ENCODE assay signal across 9 cellular contexts in genomic region chr12:8644345-8645248, GRCh38. TPM values are rescaled to one million over a fixed set of nuclear protein-coding genes. Genes with fewer than 3 reads are reported as not detected.
A peak's percentile ranks its signal among the peaks of the same experiment; 100 is the strongest.
DNase-seq lines count a peak whose midpoint lies in the region; ATAC-seq and TF ChIP-seq lines count a peak whose summit lies in the region.
"Had no signal": no experiment of that assay in that cellular context is flagged by ENCODE, and none has a peak within 500 bp of the region (broad histone marks: within the 10 kb centered on the region; RNA-seq: fewer than 3 reads in every experiment).

No MANE protein-coding gene starts in this region.

- no peaks in the 10 kb centered on the region for H3K27me3 Mint-ChIP-seq in effector memory CD8-positive, alpha-beta T cell

- 55 to 65% (median 61%) methylated on average over 5 of the region's 5 CpGs for WGBS in adrenal gland, 4 donors

- peak overlapping the region; percentile 78 to 79 for H3K4me3 Mint-ChIP-seq in effector memory CD8-positive, alpha-beta T cell

- H3K4me1 ChIP-seq in adrenal gland (replicated peaks in 1 of 2) = no peaks in the 10 kb centered on the region

- H3K36me3 Mint-ChIP-seq in effector memory CD8-positive, alpha-beta T cell (ENCODE audit: insufficient read depth) = peaks cover 4% of the 10 kb centered on the region

- no peak overlapping the region for H3K27ac ChIP-seq in adrenal gland

- DNase-seq in effector memory CD8-positive, alpha-beta T cell = peak; percentile 17 to 38 (median 23)
- DNase-seq in hypothalamus (lab: John Stamatoyannopoulos, UW) (no peak), NCI-H1105 treated with DMSO at 0.1 percent for 48 hours (lab: John Stamatoyannopoulos, UW) (no peak), adrenal gland (no peak), NCI-H69 (lab: John Stamatoyannopoulos, UW) (no peak)

- H3K36me3 ChIP-seq in adrenal gland (replicated peaks in 1 of 2) = no peaks in the 10 kb centered on the region

- H3K4me1 Mint-ChIP-seq in effector memory CD8-positive, alpha-beta T cell (ENCODE audit: low read depth in 2 of 2) = peaks cover 32 to 43% of the 10 kb centered on the region in 2 donors

- no peak for TF ChIP-seq CTCF in adrenal gland (IDR thresholded peaks at IDR 0.05)

- H3K27me3 ChIP-seq in adrenal gland = peaks cover 5% of the 10 kb centered on the region

- no peak overlapping the region for H3K4me3 ChIP-seq in adrenal gland

- no peaks in the 10 kb centered on the region for H3K9me3 ChIP-seq in adrenal gland (replicated peaks in 1 of 3)

- TF ChIP-seq POLR2A in Raji (IDR thresholded peaks at IDR 0.05; ENCODE audit: insufficient read depth, low read depth, low read length) (peak; percentile 58; the same call in 1 of the 2 replicates), adrenal gland (IDR thresholded peaks at IDR 0.05) (no peak)

- peak; percentile 41 for ATAC-seq in GM18873 (IDR thresholded peaks at IDR 0.05; ENCODE audit: low FRiP score, unreplicated experiment)
- peak; percentile 69 for ATAC-seq in HG02840 (IDR thresholded peaks at IDR 0.05; ENCODE audit: low FRiP score, unreplicated experiment)
- peak; percentile 86 for ATAC-seq in effector memory CD8-positive, alpha-beta T cell (replicated peaks)

- intact Hi-C loops in adrenal gland (cut with DNase I) = no loop called here

- peak overlapping the region; percentile 93 to 95 for H3K27ac Mint-ChIP-seq in effector memory CD8-positive, alpha-beta T cell

- H3K9me3 Mint-ChIP-seq in effector memory CD8-positive, alpha-beta T cell = no peaks in the 10 kb centered on the region

RNA-seq across cellular contexts. Expression of gene MFAP5, which starts 18.0 kb away (rescaled TPM):
- 10 to 100 TPM in 5 of 8 donors, 1 to 10 TPM in 2, under 1 TPM in 1; 0.68 to 39.3 (median 13.8) TPM for total RNA-seq in adrenal gland
- polyA plus RNA-seq in adrenal gland = 10 to 100 TPM; 16.5 to 65.3 (median 22.8) TPM

RNA-seq across cellular contexts. Expression of gene AICDA, which starts 31.9 kb away (rescaled TPM):
- total RNA-seq in adrenal gland = not detected
- not detected for polyA plus RNA-seq in adrenal gland
- total RNA-seq: LHCN-M2 had no signal

RNA-seq across cellular contexts. Expression of gene RIMKLB, which starts 53.2 kb away (rescaled TPM):
- 10 to 100 TPM; 10.0 to 29.2 (median 19.1) TPM for total RNA-seq in adrenal gland
- polyA plus RNA-seq in adrenal gland = 100 to 1,000 TPM in 1 of 3 donors, 10 to 100 TPM in 2; 19.3 to 225 (median 50.1) TPM

Comparison
In these comparisons a context has a peak if more than half of its experiments do, and no peak if none do; other contexts are left out.
1. DNase-seq: peak in effector memory CD8-positive, alpha-beta T cell (3 of 3); none in hypothalamus (0 of 51), NCI-H1105 treated with DMSO at 0.1 percent for 48 hours (single experiment), adrenal gland (0 of 7) and NCI-H69 (single experiment).
2. Peak in every context shown above with its lines, with median percentiles within 50 percentile points of each other: ATAC-seq.